ENCODE assay signal across 13 cellular contexts in the genomic region with DNA sequence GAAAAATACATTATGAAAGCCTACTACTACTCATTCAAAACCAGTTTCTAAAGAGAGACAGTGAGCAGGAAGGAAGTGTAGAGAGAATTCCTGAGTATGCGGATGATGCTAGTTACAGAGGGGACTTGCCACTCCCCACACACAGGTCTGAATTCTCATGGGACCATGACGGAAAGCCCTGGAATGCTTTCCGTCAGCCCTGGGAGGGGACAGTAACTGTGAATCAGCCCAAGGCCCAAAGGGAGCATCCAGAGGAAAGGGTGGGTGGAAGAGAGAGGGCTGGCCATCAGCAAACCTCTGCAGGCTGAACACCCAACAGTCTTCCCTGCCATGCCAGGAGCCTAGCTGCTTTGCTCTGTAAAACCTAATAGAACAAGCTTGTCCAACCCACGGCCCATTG. TPM values are rescaled to one million over a fixed set of nuclear protein-coding genes. Genes with fewer than 3 reads are reported as not detected.
DNase-seq lines count a peak whose midpoint lies in the region; ATAC-seq and TF ChIP-seq lines count a peak whose summit lies in the region.
"Had no signal": no experiment of that assay in that cellular context is flagged by ENCODE, and none has a peak within 500 bp of the region (broad histone marks: within the 10 kb centered on the region; RNA-seq: fewer than 3 reads in every experiment).

No MANE protein-coding gene starts in this region.

- H3K9me3 Mint-ChIP-seq in GM23338, result no peaks in the 10 kb centered on the region
- no peaks in the 10 kb centered on the region for H3K9me3 Mint-ChIP-seq in MCF 10A (ENCODE audit: unreplicated experiment)

- H3K9me2 ChIP-seq in GM23338 (ENCODE audit: insufficient read depth), result 0 out of 2 replicates have a peak, but pooled peaks cover 6% of the 10 kb centered on the region

- no peak for ATAC-seq in GM23338
- no peak for ATAC-seq in lower lobe of right lung

- peaks cover 16% of the 10 kb centered on the region for H3K4me1 Mint-ChIP-seq in GM23338
- H3K4me1 Mint-ChIP-seq in MCF 10A (ENCODE audit: insufficient read depth, unreplicated experiment), result peaks cover 76% of the 10 kb centered on the region

- POLR2A ChIA-PET in MCF 10A (lab: Yijun Ruan, JAX), result interaction anchor here (0.7 to 4.6 kb wide), 3 partner anchors 7 to 93 kb away, joined by 3 to 52 read pairs (median 4); no protein-coding TSS in a partner anchor

- H3K27ac Mint-ChIP-seq in GM23338 (no peak overlapping the region), MCF 10A (ENCODE audit: low read depth, unreplicated experiment) (peak overlapping the region; percentile 17)

- H3K36me3 ChIP-seq in GM23338 (ENCODE audit: insufficient read depth) (no peaks in the 10 kb centered on the region), lower lobe of right lung (no peaks in the 10 kb centered on the region)
- H3K36me3 ChIP-seq: suprapubic skin had no signal

- no peak overlapping the region for H3K4me2 ChIP-seq in GM23338

- BruUV-seq in MCF 10A (replicated peaks; lab: Mats Ljungman, UMichigan), result no TSS peak

- H3K4me1 ChIP-seq in GM23338 (ENCODE audit: insufficient read depth), result no peaks in the 10 kb centered on the region
- peaks cover 43% of the 10 kb centered on the region for H3K4me1 ChIP-seq in lower lobe of right lung

- H3K79me2 ChIP-seq in GM23338 (replicated peaks; ENCODE audit: insufficient read depth), result no peaks in the 10 kb centered on the region

- no peaks in the 10 kb centered on the region for H4K20me1 ChIP-seq in GM23338 (replicated peaks; ENCODE audit: insufficient read depth)

- H3K36me3 Mint-ChIP-seq in GM23338 (ENCODE audit: low read depth), result no peaks in the 10 kb centered on the region
- no peaks in the 10 kb centered on the region for H3K36me3 Mint-ChIP-seq in MCF 10A (ENCODE audit: insufficient read depth, unreplicated experiment)

- H3F3A ChIP-seq in GM23338 (replicated peaks; ENCODE audit: low read depth), result no peaks in the 10 kb centered on the region

- DNase-seq in AG09309 (ENCODE audit: low read depth), result peak; percentile 53
- no peak for DNase-seq in GM23338 (ENCODE audit: low spot score)
- DNase-seq in MCF 10A (ENCODE audit: unreplicated experiment), result peak; percentile 60
- peak; percentile 1 for DNase-seq in kidney glomerular epithelial cell (lab: John Stamatoyannopoulos, UW)
- DNase-seq in activated CD8-positive, alpha-beta memory T cell treated with anti-CD3 and anti-CD28 coated beads, Interleukin-2, amount 50 U/mL, for 48 hours, result no peak
- DNase-seq in NCI-H1092 (lab: John Stamatoyannopoulos, UW), result no peak
- no peak for DNase-seq in C1 segment of cervical spinal cord (lab: John Stamatoyannopoulos, UW)
- no peak for DNase-seq in lower lobe of right lung
- DNase-seq: activated CD8-positive, alpha-beta memory T cell treated with anti-CD3 and anti-CD28 coated beads, Interleukin-2, amount 50 U/mL, for 4 hours; MM.1S; NCI-H69 had no signal

- H3K9me3 ChIP-seq in lower lobe of right lung, result no peaks in the 10 kb centered on the region
- H3K9me3 ChIP-seq: suprapubic skin had no signal

- 0 out of 2 replicates have a peak overlapping the region, but pooled peaks have one; percentile 56 for H2AFZ ChIP-seq in GM23338

- H3K4me3 Mint-ChIP-seq in GM23338 (no peak overlapping the region), MCF 10A (ENCODE audit: unreplicated experiment) (no peak overlapping the region)

- no peak overlapping the region for H3K27ac ChIP-seq in GM23338 (ENCODE audit: low read depth)
- no peak overlapping the region for H3K27ac ChIP-seq in lower lobe of right lung
- H3K27ac ChIP-seq: suprapubic skin had no signal

- no peaks in the 10 kb centered on the region for H3K27me3 ChIP-seq in GM23338 (ENCODE audit: insufficient read depth)
- no peaks in the 10 kb centered on the region for H3K27me3 ChIP-seq in lower lobe of right lung (ENCODE audit: low read depth)
- H3K27me3 ChIP-seq: suprapubic skin had no signal

- H3K27me3 Mint-ChIP-seq in GM23338 (ENCODE audit: insufficient read depth, low read depth, poor library complexity), result peaks cover 6% of the 10 kb centered on the region
- H3K27me3 Mint-ChIP-seq in MCF 10A (ENCODE audit: insufficient read depth, unreplicated experiment), result no peaks in the 10 kb centered on the region

- intact Hi-C loops in MCF 10A (cut with micrococcal nuclease) (no loop called here), lower lobe of right lung (cut with DNase I) (no loop called here)

- CTCF ChIA-PET in MCF 10A (lab: Yijun Ruan, JAX), result interaction anchor here (0.6 to 6.8 kb wide), 4 partner anchors 14 to 415 kb away, joined by 3 to 69 read pairs (median 17); no protein-coding TSS in a partner anchor

- H3K4me3 ChIP-seq in AG09309 (ENCODE audit: control insufficient read depth, low read depth, low read length) (no peak overlapping the region), GM23338 (no peak overlapping the region), lower lobe of right lung (no peak overlapping the region)
- H3K4me3 ChIP-seq: suprapubic skin had no signal

- no peak for TF ChIP-seq CTCF in AG09309 (IDR thresholded peaks at IDR 0.05; ENCODE audit: control insufficient read depth, insufficient read depth, low read depth, low read length, missing control alignments)
- TF ChIP-seq CTCF in GM23338 (conservative IDR thresholded peaks at IDR 0.05; ENCODE audit: low read depth in 2 of 2), result no peak
- no peak for TF ChIP-seq CTCF in MCF 10A (IDR thresholded peaks at IDR 0.05; ENCODE audit: unreplicated experiment)
- TF ChIP-seq CTCF in lower lobe of right lung (IDR thresholded peaks at IDR 0.05), result no peak

TF ChIP-seq in GM23338, 12 proteins besides CTCF, POLR2A, EP300 and RAD21 (continues in another document):
- TF ChIP-seq ZNF331 (CRISPR knock-in tag; IDR thresholded peaks at IDR 0.05; ENCODE audit: low read depth), result no peak
- TF ChIP-seq, protein P1, sequence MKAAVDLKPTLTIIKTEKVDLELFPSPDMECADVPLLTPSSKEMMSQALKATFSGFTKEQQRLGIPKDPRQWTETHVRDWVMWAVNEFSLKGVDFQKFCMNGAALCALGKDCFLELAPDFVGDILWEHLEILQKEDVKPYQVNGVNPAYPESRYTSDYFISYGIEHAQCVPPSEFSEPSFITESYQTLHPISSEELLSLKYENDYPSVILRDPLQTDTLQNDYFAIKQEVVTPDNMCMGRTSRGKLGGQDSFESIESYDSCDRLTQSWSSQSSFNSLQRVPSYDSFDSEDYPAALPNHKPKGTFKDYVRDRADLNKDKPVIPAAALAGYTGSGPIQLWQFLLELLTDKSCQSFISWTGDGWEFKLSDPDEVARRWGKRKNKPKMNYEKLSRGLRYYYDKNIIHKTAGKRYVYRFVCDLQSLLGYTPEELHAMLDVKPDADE (IDR thresholded peaks at IDR 0.05), result no peak

RNA-seq across cellular contexts. Expression of a gene that starts 36.4 kb away (rescaled TPM):
- 0.73 TPM in 1 of 2 replicates, not detected in the other for total RNA-seq in GM23338 (2014; rRNA removed; shearing (Covaris generic))
- 0.18 and 0.42 TPM in 2 replicates for polyA plus RNA-seq in GM23338 (2016; fragmentation: Nextera tagmentation; extraction: Ambion mirVana)
- 0.16 and 0.27 TPM in 2 replicates for total RNA-seq in MCF 10A (2022)
- total RNA-seq in lower lobe of right lung, result 20.7 TPM
- polyA plus RNA-seq: neural cell had no signal

RNA-seq across cellular contexts. Expression of a gene that starts 55.4 kb away (rescaled TPM):
- 85.1 and 86.5 TPM in 2 replicates for total RNA-seq in GM23338 (2014; rRNA removed; shearing (Covaris generic))
- polyA plus RNA-seq in GM23338 (2016; fragmentation: Nextera tagmentation; extraction: Ambion mirVana), result 26.6 and 35.1 TPM in 2 replicates
- 164 and 169 TPM in 2 replicates for total RNA-seq in MCF 10A (2022)
- total RNA-seq in lower lobe of right lung, result 85.9 TPM

Comparison
In these comparisons a context has a peak if more than half of its experiments do, and no peak if none do; other contexts are left out.
1. DNase-seq: peak in AG09309 (single experiment), MCF 10A (single experiment) and kidney glomerular epithelial cell (single experiment); none in GM23338 (single experiment), activated CD8-positive, alpha-beta memory T cell treated with anti-CD3 and anti-CD28 coated beads, Interleukin-2, amount 50 U/mL, for 48 hours (single experiment), NCI-H1092 (single experiment), C1 segment of cervical spinal cord (0 of 14) and lower lobe of right lung (single experiment).
2. RNA of a gene that starts 36.4 kb away (total RNA-seq): 20.7 TPM in lower lobe of right lung (single experiment); 0.73 TPM in GM23338 and 0.16 to 0.27 TPM in MCF 10A; every median in the first group is over 10 times any median in the second.